Comparison of ENCODE assay signal across 20 cellular contexts in genomic region chr3:73143401-73143800, GRCh38.
"Had no signal": no experiment of that assay in that cellular context is flagged by ENCODE, and none has a peak within 500 bp of the region (broad histone marks: within the 10 kb centered on the region; RNA-seq: fewer than 3 reads in every experiment).

No MANE protein-coding gene starts in this region.

- H3K27me3 ChIP-seq: cardiac muscle cell, testis, uterus had no signal

- H3K27ac Mint-ChIP-seq: activated naive CD4-positive, alpha-beta T cell treated with anti-CD3 and anti-CD28 coated beads for 36 hours; activated naive CD8-positive, alpha-beta T cell treated with anti-CD3 and anti-CD28 coated beads, Interleukin-2, amount 10 ng/mL, durations not matched to agents 7 days and 5 days; mesothelial cell of epicardium; natural killer cell; T-helper 17 cell had no signal

- H3K4me1 ChIP-seq: testis, uterus had no signal

- H3K9me3 ChIP-seq: testis, uterus had no signal

- H3K4me3 ChIP-seq: cardiac muscle cell, testis, uterus had no signal

- H3K9me3 Mint-ChIP-seq: activated naive CD4-positive, alpha-beta T cell treated with anti-CD3 and anti-CD28 coated beads for 36 hours; activated naive CD8-positive, alpha-beta T cell treated with anti-CD3 and anti-CD28 coated beads, Interleukin-2, amount 10 ng/mL, durations not matched to agents 7 days and 5 days; natural killer cell had no signal

- H3K4me1 Mint-ChIP-seq: activated naive CD8-positive, alpha-beta T cell treated with anti-CD3 and anti-CD28 coated beads, Interleukin-2, amount 10 ng/mL, durations not matched to agents 7 days and 5 days; natural killer cell; T-helper 17 cell had no signal

- H3K36me3 ChIP-seq: cardiac muscle cell, uterus had no signal

- H3K27ac ChIP-seq: cardiac muscle cell, epithelial cell of prostate, testis, uterus had no signal

- DNase-seq: activated CD4-positive, alpha-beta T cell treated with anti-CD3 and anti-CD28 coated beads for 4 hours; activated CD4-positive, alpha-beta T cell treated with anti-CD3 and anti-CD28 coated beads, Interleukin-2, amount 50 U/mL, for 48 hours; activated CD4-positive, CD25-positive, alpha-beta regulatory T cell; activated naive CD4-positive, alpha-beta T cell treated with anti-CD3 and anti-CD28 coated beads for 36 hours; activated naive CD8-positive, alpha-beta T cell treated with anti-CD3 and anti-CD28 coated beads, Interleukin-2, amount 10 ng/mL, durations not matched to agents 7 days and 5 days; activated T-cell treated with anti-CD3 and anti-CD28 coated beads, Interleukin-2, amount 50 U/mL, for 48 hours; cortex of kidney; mammary epithelial cell; natural killer cell; occipital lobe; stimulated activated CD4-positive, alpha-beta T cell treated with anti-CD3 and anti-CD28 coated beads, Interleukin-4, amount 100 ng/mL, for 1 hour; stimulated activated naive CD4-positive, alpha-beta T cell; T-helper 17 cell; testis; trophoblast cell; uterus had no signal

- ATAC-seq: left lobe of liver, natural killer cell, T-helper 17 cell had no signal

- H3K36me3 Mint-ChIP-seq: activated naive CD8-positive, alpha-beta T cell treated with anti-CD3 and anti-CD28 coated beads, Interleukin-2, amount 10 ng/mL, durations not matched to agents 7 days and 5 days; mesothelial cell of epicardium; natural killer cell had no signal

- H3K4me3 Mint-ChIP-seq: activated naive CD4-positive, alpha-beta T cell treated with anti-CD3 and anti-CD28 coated beads for 36 hours; activated naive CD8-positive, alpha-beta T cell treated with anti-CD3 and anti-CD28 coated beads, Interleukin-2, amount 10 ng/mL, durations not matched to agents 7 days and 5 days; mesothelial cell of epicardium; natural killer cell; T-helper 17 cell had no signal
